8 cellular contexts compared by ENCODE assay signal in genomic region chr17:29760279-29760721, GRCh38.
A peak's percentile ranks its signal among the peaks of the same experiment; 100 is the strongest.
DNase-seq lines count a peak whose midpoint lies in the region; ATAC-seq and TF ChIP-seq lines count a peak whose summit lies in the region.

No MANE protein-coding gene starts in this region.

- no peaks in the 10 kb centered on the region for H3K27me3 Mint-ChIP-seq in CD4-positive, alpha-beta memory T cell

- no peaks in the 10 kb centered on the region for H3K36me3 ChIP-seq in CD4-positive, alpha-beta memory T cell (ENCODE audit: insufficient read depth, low read length)
- no peaks in the 10 kb centered on the region for H3K36me3 ChIP-seq in hepatocyte (replicated peaks; ENCODE audit: insufficient read depth, low read depth)

- POLR2A ChIA-PET in CD4-positive, alpha-beta memory T cell (lab: Charles Lee; ENCODE audit: partially characterized antibody) = interaction anchor here (0.6 to 4.5 kb wide), 29 partner anchors 9 to 468 kb away, joined by 3 to 82 read pairs (median 7); partner anchors contain the start of genes ABHD15, CORO6 and SSH2

- peak overlapping the region; percentile 83 for H2AFZ ChIP-seq in hepatocyte

- H3K9me2 ChIP-seq in hepatocyte (replicated peaks; ENCODE audit: insufficient read depth) = no peaks in the 10 kb centered on the region

- peak overlapping the region; percentile 92 to 98 (median 94) for H3K4me3 Mint-ChIP-seq in CD4-positive, alpha-beta memory T cell

- no peaks in the 10 kb centered on the region for H3K9me3 ChIP-seq in CD4-positive, alpha-beta memory T cell (ENCODE audit: control insufficient read depth in 1 of 2, low read length in 2 of 2)
- no peaks in the 10 kb centered on the region for H3K9me3 ChIP-seq in hepatocyte (ENCODE audit: low read depth)

- CTCF ChIA-PET in CD4-positive, alpha-beta memory T cell (lab: Charles Lee; ENCODE audit: partially characterized antibody) = interaction anchor here (0.7 to 5.2 kb wide), 10 partner anchors 10 to 170 kb away, joined by 3 to 22 read pairs (median 4); no protein-coding TSS in a partner anchor

- 10% methylated on average over 7 of the region's 7 CpGs for WGBS in hepatocyte (ENCODE audit: low lambda C conversion rate, missing lambda C conversion rate)

- H3K27ac ChIP-seq in CD4-positive, alpha-beta memory T cell (ENCODE audit: low read depth, low read length) = peak overlapping the region; percentile 69
- no peak overlapping the region for H3K27ac ChIP-seq in hepatocyte

- H4K20me1 ChIP-seq in hepatocyte (ENCODE audit: insufficient read depth, poor library complexity, severe bottlenecking) = no peaks in the 10 kb centered on the region

- no peak for TF ChIP-seq CTCF in hepatocyte (IDR thresholded peaks at IDR 0.05; ENCODE audit: poor library complexity)

- peak overlapping the region; percentile 90 for H3K4me2 ChIP-seq in hepatocyte

- ATAC-seq in GM21737 (IDR thresholded peaks at IDR 0.05; ENCODE audit: unreplicated experiment) (peak; percentile 39), GM19452 (IDR thresholded peaks at IDR 0.05; ENCODE audit: unreplicated experiment) (no peak)

- intact Hi-C loops in CD4-positive, alpha-beta memory T cell (cut with micrococcal nuclease) = loop anchor here (1.0 to 5.0 kb wide), 7 partner anchors 19 to 468 kb away; partner anchors contain the start of genes ABHD15, GIT1, NUFIP2 and TP53I13

- peaks cover 0 to 6% of the 10 kb centered on the region in 2 donors for H3K36me3 Mint-ChIP-seq in CD4-positive, alpha-beta memory T cell

- peak overlapping the region; percentile 92 to 98 (median 94) for H3K27ac Mint-ChIP-seq in CD4-positive, alpha-beta memory T cell

- no peaks in the 10 kb centered on the region for H3K27me3 ChIP-seq in CD4-positive, alpha-beta memory T cell (ENCODE audit: insufficient read depth, low read length)
- H3K27me3 ChIP-seq in hepatocyte = no peaks in the 10 kb centered on the region

- no peaks in the 10 kb centered on the region for H3K79me2 ChIP-seq in hepatocyte

- DNase-seq in CD4-positive, alpha-beta memory T cell = peak; percentile 71 to 81 (median 77)
- DNase-seq in OCI-M1 (lab: John Stamatoyannopoulos, UW) (peak; percentile 84), hepatocyte (ENCODE audit: low spot score) (peak; percentile 8), NCI-H1105 (lab: John Stamatoyannopoulos, UW) (no peak)
- DNase-seq in activated naive CD4-positive, alpha-beta T cell treated with Interleukin-2 at 50 U/mL for 16 hours = peak; percentile 56
- DNase-seq in stimulated activated CD4-positive, alpha-beta T cell treated with anti-CD3 and anti-CD28 coated beads, Interleukin-12 subunit alpha, Interleukin-12 subunit beta, amount 100 ng/mL, for 48 hours (ENCODE audit: low read depth in 2 of 3, low spot score in 1 of 3) = peak in 2 of 3 donors; percentile 26 to 41

- H3K4me1 ChIP-seq in CD4-positive, alpha-beta memory T cell (ENCODE audit: insufficient read depth, low read length) = peaks cover 41% of the 10 kb centered on the region
- no peaks in the 10 kb centered on the region for H3K4me1 ChIP-seq in hepatocyte (ENCODE audit: insufficient read depth)

- peaks cover 19 to 57% (median 35%) of the 10 kb centered on the region in 4 donors for H3K4me1 Mint-ChIP-seq in CD4-positive, alpha-beta memory T cell

- peaks cover 0 to 4% (median 0%) of the 10 kb centered on the region in 8 donors for H3K9me3 Mint-ChIP-seq in CD4-positive, alpha-beta memory T cell

- peak overlapping the region; percentile 37 to 67 for H3K4me3 ChIP-seq in CD4-positive, alpha-beta memory T cell (ENCODE audit: low read length in 2 of 2)
- H3K4me3 ChIP-seq in hepatocyte = peak overlapping the region; percentile 56
